21 cellular contexts compared by ENCODE assay signal in genomic region chr9:121753802-121754654, GRCh38.
DNase-seq lines count a peak whose midpoint lies in the region; ATAC-seq and TF ChIP-seq lines count a peak whose summit lies in the region.
"Had no signal": no experiment of that assay in that cellular context is flagged by ENCODE, and none has a peak within 500 bp of the region (broad histone marks: within the 10 kb centered on the region; RNA-seq: fewer than 3 reads in every experiment).

No MANE protein-coding gene starts in this region.

- TF ChIP-seq CTCF in coronary artery (IDR thresholded peaks at IDR 0.05) = no peak
- TF ChIP-seq CTCF in gastroesophageal sphincter (IDR thresholded peaks at IDR 0.05) = no peak
- no peak for TF ChIP-seq CTCF in neural crest cell (conservative IDR thresholded peaks at IDR 0.05)
- TF ChIP-seq CTCF in tibial nerve (IDR thresholded peaks at IDR 0.05) = no peak
- TF ChIP-seq CTCF in Peyer's patch (IDR thresholded peaks at IDR 0.05) = no peak

- no peaks in the 10 kb centered on the region for H3K27me3 Mint-ChIP-seq in neural crest cell (ENCODE audit: low read depth)
- H3K27me3 Mint-ChIP-seq: activated CD4-positive, alpha-beta memory T cell treated with anti-CD3 and anti-CD28 coated beads, Interleukin-2, amount 10 ng/mL, durations not matched to agents 7 days and 5 days; activated T-cell treated with anti-CD3 and anti-CD28 coated beads, Interleukin-2, amount 50 U/mL, for 24 hours had no signal

- H3K27ac Mint-ChIP-seq in neural crest cell (ENCODE audit: unreplicated experiment) = peak overlapping the region; percentile 68
- H3K27ac Mint-ChIP-seq: activated CD4-positive, alpha-beta memory T cell treated with anti-CD3 and anti-CD28 coated beads, Interleukin-2, amount 10 ng/mL, durations not matched to agents 7 days and 5 days; activated naive CD4-positive, alpha-beta T cell treated with anti-CD3 and anti-CD28 coated beads for 36 hours; activated T-cell treated with anti-CD3 and anti-CD28 coated beads, Interleukin-2, amount 50 U/mL, for 24 hours; GM23338; natural killer cell had no signal

- WGBS in gastroesophageal sphincter (ENCODE audit: low coverage in 1 of 2), 2 donors = 80 to 100% methylated on average over 1 to 2 of the region's 12 CpGs
- 58 to 63% methylated on average over 9 to 12 of the region's 12 CpGs for WGBS in tibial nerve, 2 donors

- H3K4me3 ChIP-seq in coronary artery (peak overlapping the region; percentile 28), gastroesophageal sphincter (no peak overlapping the region), tibial nerve (no peak overlapping the region), Peyer's patch (no peak overlapping the region)
- H3K4me3 ChIP-seq: GM23338, prostate gland had no signal

- H3K36me3 Mint-ChIP-seq in neural crest cell (ENCODE audit: low read depth) = no peaks in the 10 kb centered on the region
- H3K36me3 Mint-ChIP-seq: natural killer cell had no signal

- H3K27ac ChIP-seq in coronary artery = peak overlapping the region; percentile 88 to 89
- peak overlapping the region in 3 of 4 donors; percentile 21 to 92 (median 32) for H3K27ac ChIP-seq in gastroesophageal sphincter
- peak overlapping the region in 3 of 4 donors; percentile 62 to 99 (median 95) for H3K27ac ChIP-seq in tibial nerve
- peak overlapping the region in 1 of 4 donors; percentile 9 for H3K27ac ChIP-seq in Peyer's patch
- H3K27ac ChIP-seq: VCaP had no signal

- H3K4me1 Mint-ChIP-seq in neural crest cell = peaks cover 37% of the 10 kb centered on the region
- H3K4me1 Mint-ChIP-seq: activated CD4-positive, alpha-beta memory T cell treated with anti-CD3 and anti-CD28 coated beads, Interleukin-2, amount 10 ng/mL, durations not matched to agents 7 days and 5 days; GM23338; natural killer cell had no signal

- H3K36me3 ChIP-seq in gastroesophageal sphincter (peaks cover 0 to 26% of the 10 kb centered on the region in 2 donors), tibial nerve (peaks cover 0 to 24% (median 0%) of the 10 kb centered on the region in 3 donors), Peyer's patch (peaks cover 0 to 25% (median 0%) of the 10 kb centered on the region in 3 donors)
- H3K36me3 ChIP-seq: prostate gland had no signal

- ATAC-seq in gastroesophageal sphincter = peak; percentile 42
- no peak for ATAC-seq in HG03342 (IDR thresholded peaks at IDR 0.05; ENCODE audit: unreplicated experiment)
- ATAC-seq: natural killer cell had no signal

- peaks cover 2 to 86% (median 74%) of the 10 kb centered on the region in 3 donors for H3K4me1 ChIP-seq in gastroesophageal sphincter
- peaks cover 0 to 84% (median 70%) of the 10 kb centered on the region in 4 donors for H3K4me1 ChIP-seq in tibial nerve
- H3K4me1 ChIP-seq in Peyer's patch = peaks cover 0 to 48% (median 0%) of the 10 kb centered on the region in 4 donors

- TF ChIP-seq EP300 in gastroesophageal sphincter (IDR thresholded peaks at IDR 0.05) (no peak), tibial nerve (IDR thresholded peaks at IDR 0.05) (peak in 1 of 2 donors; percentile 10)

- no peak for TF ChIP-seq POLR2A in gastroesophageal sphincter (IDR thresholded peaks at IDR 0.05)
- TF ChIP-seq POLR2A in tibial nerve (IDR thresholded peaks at IDR 0.05) = no peak
- TF ChIP-seq POLR2A in Peyer's patch (IDR thresholded peaks at IDR 0.05) = no peak

- H3K27me3 ChIP-seq in gastroesophageal sphincter = no peaks in the 10 kb centered on the region
- H3K27me3 ChIP-seq in tibial nerve = no peaks in the 10 kb centered on the region
- H3K27me3 ChIP-seq in Peyer's patch = no peaks in the 10 kb centered on the region

- H3K9me3 ChIP-seq in gastroesophageal sphincter = no peaks in the 10 kb centered on the region
- no peaks in the 10 kb centered on the region for H3K9me3 ChIP-seq in tibial nerve
- H3K9me3 ChIP-seq in Peyer's patch = no peaks in the 10 kb centered on the region
- H3K9me3 ChIP-seq: prostate gland had no signal

- DNase-seq in coronary artery (ENCODE audit: low spot score) (no peak), neural crest cell (ENCODE audit: low read depth, low spot score) (no peak), tibial nerve (ENCODE audit: low spot score in 2 of 2) (no peak), NCI-H2227 treated with DMSO at 0.1 percent for 48 hours (lab: John Stamatoyannopoulos, UW) (no peak), Peyer's patch (no peak)
- DNase-seq: activated CD4-positive, alpha-beta memory T cell treated with anti-CD3 and anti-CD28 coated beads, Interleukin-2, amount 10 ng/mL, durations not matched to agents 7 days and 5 days; activated naive CD4-positive, alpha-beta T cell treated with anti-CD3 and anti-CD28 coated beads for 36 hours; activated T-cell treated with anti-CD3 and anti-CD28 coated beads, Interleukin-2, amount 50 U/mL, for 24 hours; anterior cingulate cortex; DND-41; mesendoderm; natural killer cell; NCI-H2029 treated with DMSO at 0.1 percent for 48 hours; NCI-H510A treated with DMSO at 0.1 percent for 48 hours; SHP77 treated with DMSO at 0.1 percent for 48 hours; T-helper 1 cell had no signal

- H3K9me3 Mint-ChIP-seq in neural crest cell = no peaks in the 10 kb centered on the region
- H3K9me3 Mint-ChIP-seq: activated CD4-positive, alpha-beta memory T cell treated with anti-CD3 and anti-CD28 coated beads, Interleukin-2, amount 10 ng/mL, durations not matched to agents 7 days and 5 days; activated naive CD4-positive, alpha-beta T cell treated with anti-CD3 and anti-CD28 coated beads for 36 hours; activated T-cell treated with anti-CD3 and anti-CD28 coated beads, Interleukin-2, amount 50 U/mL, for 24 hours; GM23338; natural killer cell had no signal

- H3K4me3 Mint-ChIP-seq in neural crest cell = no peak overlapping the region
- H3K4me3 Mint-ChIP-seq: activated CD4-positive, alpha-beta memory T cell treated with anti-CD3 and anti-CD28 coated beads, Interleukin-2, amount 10 ng/mL, durations not matched to agents 7 days and 5 days; activated naive CD4-positive, alpha-beta T cell treated with anti-CD3 and anti-CD28 coated beads for 36 hours; activated T-cell treated with anti-CD3 and anti-CD28 coated beads, Interleukin-2, amount 50 U/mL, for 24 hours; GM23338; natural killer cell had no signal
